11 cellular contexts compared by ENCODE assay signal in the genomic region with DNA sequence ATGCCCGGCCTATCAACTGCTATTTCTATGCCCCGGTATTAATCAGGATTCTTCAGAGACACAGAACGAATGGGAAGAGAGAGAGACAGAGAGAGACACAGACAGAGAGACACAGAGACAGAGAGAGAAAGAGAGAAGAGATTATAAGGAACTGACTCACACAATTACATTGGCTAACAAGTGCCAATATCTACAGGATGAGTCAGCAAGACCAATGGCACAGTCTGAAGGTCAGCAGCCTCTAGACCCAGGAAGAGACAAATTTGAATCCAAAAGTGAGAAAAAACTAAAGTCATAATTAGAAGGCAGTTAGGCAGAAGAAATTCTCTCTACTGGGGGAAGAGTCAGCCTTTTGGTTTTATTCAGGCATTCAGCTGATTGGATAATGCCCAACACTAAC.
DNase-seq lines count a peak whose midpoint lies in the region; ATAC-seq and TF ChIP-seq lines count a peak whose summit lies in the region.
"Had no signal": no experiment of that assay in that cellular context is flagged by ENCODE, and none has a peak within 500 bp of the region (broad histone marks: within the 10 kb centered on the region; RNA-seq: fewer than 3 reads in every experiment).

No MANE protein-coding gene starts in this region.

- ATAC-seq in WTC11 (no peak), HG02763 (IDR thresholded peaks at IDR 0.05; ENCODE audit: unreplicated experiment) (no peak), GM18867 (IDR thresholded peaks at IDR 0.05; ENCODE audit: unreplicated experiment) (no peak)
- ATAC-seq: Right ventricle myocardium inferior had no signal

- no peaks in the 10 kb centered on the region for H3K36me3 Mint-ChIP-seq in WTC11
- peaks cover 7% of the 10 kb centered on the region for H3K36me3 Mint-ChIP-seq in activated CD4-positive, alpha-beta memory T cell treated with anti-CD3 and anti-CD28 coated beads, Interleukin-2, amount 10 ng/mL, durations not matched to agents 7 days and 5 days (ENCODE audit: low read depth)

- no peak overlapping the region for H3K4me3 Mint-ChIP-seq in WTC11
- H3K4me3 Mint-ChIP-seq in activated CD4-positive, alpha-beta memory T cell treated with anti-CD3 and anti-CD28 coated beads, Interleukin-2, amount 10 ng/mL, durations not matched to agents 7 days and 5 days: no peak overlapping the region

- TF ChIP-seq CTCF in AG09319 (IDR thresholded peaks at IDR 0.05; ENCODE audit: low read depth, low read length) (no peak), WTC11 (IDR thresholded peaks at IDR 0.05) (no peak)

- CTCF ChIA-PET in WTC11 (lab: Charles Lee): no interaction called here
- CTCF ChIA-PET in activated CD4-positive, alpha-beta memory T cell treated with anti-CD3 and anti-CD28 coated beads, Interleukin-2, amount 10 ng/mL, durations not matched to agents 7 days and 5 days (lab: Charles Lee): no interaction called here

- H3K27ac Mint-ChIP-seq in WTC11: peak overlapping the region; percentile 53; the same call in 1 of the 2 replicates
- H3K27ac Mint-ChIP-seq in activated CD4-positive, alpha-beta memory T cell treated with anti-CD3 and anti-CD28 coated beads, Interleukin-2, amount 10 ng/mL, durations not matched to agents 7 days and 5 days: no peak overlapping the region

- H3K4me1 Mint-ChIP-seq in WTC11: no peaks in the 10 kb centered on the region
- peaks cover 11% of the 10 kb centered on the region for H3K4me1 Mint-ChIP-seq in activated CD4-positive, alpha-beta memory T cell treated with anti-CD3 and anti-CD28 coated beads, Interleukin-2, amount 10 ng/mL, durations not matched to agents 7 days and 5 days

- POLR2A ChIA-PET in WTC11 (lab: Charles Lee): no interaction called here
- POLR2A ChIA-PET in activated CD4-positive, alpha-beta memory T cell treated with anti-CD3 and anti-CD28 coated beads, Interleukin-2, amount 10 ng/mL, durations not matched to agents 7 days and 5 days (lab: Charles Lee): no interaction called here

- H3K27me3 Mint-ChIP-seq in WTC11 (ENCODE audit: low read depth): no peaks in the 10 kb centered on the region
- H3K27me3 Mint-ChIP-seq in activated CD4-positive, alpha-beta memory T cell treated with anti-CD3 and anti-CD28 coated beads, Interleukin-2, amount 10 ng/mL, durations not matched to agents 7 days and 5 days: no peaks in the 10 kb centered on the region

- no peaks in the 10 kb centered on the region; the same call in 1 of the 2 replicates for H3K9me3 Mint-ChIP-seq in WTC11
- H3K9me3 Mint-ChIP-seq in activated CD4-positive, alpha-beta memory T cell treated with anti-CD3 and anti-CD28 coated beads, Interleukin-2, amount 10 ng/mL, durations not matched to agents 7 days and 5 days: no peaks in the 10 kb centered on the region

- DNase-seq in AG09319 (ENCODE audit: extremely low read depth, low read depth): peak; percentile 22
- DNase-seq in HK-2 (ENCODE audit: unreplicated experiment): peak; percentile 8
- DNase-seq in WTC11 (ENCODE audit: low spot score): no peak
- DNase-seq in kidney glomerular epithelial cell (lab: John Stamatoyannopoulos, UW): peak; percentile 15
- DNase-seq in activated CD4-positive, alpha-beta memory T cell treated with anti-CD3 and anti-CD28 coated beads, Interleukin-2, amount 10 ng/mL, durations not matched to agents 7 days and 5 days: no peak
- no peak for DNase-seq in occipital lobe (lab: John Stamatoyannopoulos, UW)
- DNase-seq: activated gamma-delta T cell, DND-41 had no signal

TF ChIP-seq in WTC11, 78 proteins besides CTCF, POLR2A, EP300 and RAD21:
- TF ChIP-seq, protein P1, sequence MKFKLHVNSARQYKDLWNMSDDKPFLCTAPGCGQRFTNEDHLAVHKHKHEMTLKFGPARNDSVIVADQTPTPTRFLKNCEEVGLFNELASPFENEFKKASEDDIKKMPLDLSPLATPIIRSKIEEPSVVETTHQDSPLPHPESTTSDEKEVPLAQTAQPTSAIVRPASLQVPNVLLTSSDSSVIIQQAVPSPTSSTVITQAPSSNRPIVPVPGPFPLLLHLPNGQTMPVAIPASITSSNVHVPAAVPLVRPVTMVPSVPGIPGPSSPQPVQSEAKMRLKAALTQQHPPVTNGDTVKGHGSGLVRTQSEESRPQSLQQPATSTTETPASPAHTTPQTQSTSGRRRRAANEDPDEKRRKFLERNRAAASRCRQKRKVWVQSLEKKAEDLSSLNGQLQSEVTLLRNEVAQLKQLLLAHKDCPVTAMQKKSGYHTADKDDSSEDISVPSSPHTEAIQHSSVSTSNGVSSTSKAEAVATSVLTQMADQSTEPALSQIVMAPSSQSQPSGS (CRISPR knock-in tag; IDR thresholded peaks at IDR 0.05; ENCODE audit: borderline replicate concordance, low read depth): no peak
- no peak for TF ChIP-seq SP1 (CRISPR knock-in tag; conservative IDR thresholded peaks at IDR 0.05)
- TF ChIP-seq ELF4 (CRISPR knock-in tag; IDR thresholded peaks at IDR 0.05; ENCODE audit: low read depth): no peak
- TF ChIP-seq ZNF121 (CRISPR knock-in tag; IDR thresholded peaks at IDR 0.05): no peak
- TF ChIP-seq, protein P2, sequence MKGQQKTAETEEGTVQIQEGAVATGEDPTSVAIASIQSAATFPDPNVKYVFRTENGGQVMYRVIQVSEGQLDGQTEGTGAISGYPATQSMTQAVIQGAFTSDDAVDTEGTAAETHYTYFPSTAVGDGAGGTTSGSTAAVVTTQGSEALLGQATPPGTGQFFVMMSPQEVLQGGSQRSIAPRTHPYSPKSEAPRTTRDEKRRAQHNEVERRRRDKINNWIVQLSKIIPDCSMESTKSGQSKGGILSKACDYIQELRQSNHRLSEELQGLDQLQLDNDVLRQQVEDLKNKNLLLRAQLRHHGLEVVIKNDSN (CRISPR knock-in tag; IDR thresholded peaks at IDR 0.05): no peak
- TF ChIP-seq, protein P3, sequence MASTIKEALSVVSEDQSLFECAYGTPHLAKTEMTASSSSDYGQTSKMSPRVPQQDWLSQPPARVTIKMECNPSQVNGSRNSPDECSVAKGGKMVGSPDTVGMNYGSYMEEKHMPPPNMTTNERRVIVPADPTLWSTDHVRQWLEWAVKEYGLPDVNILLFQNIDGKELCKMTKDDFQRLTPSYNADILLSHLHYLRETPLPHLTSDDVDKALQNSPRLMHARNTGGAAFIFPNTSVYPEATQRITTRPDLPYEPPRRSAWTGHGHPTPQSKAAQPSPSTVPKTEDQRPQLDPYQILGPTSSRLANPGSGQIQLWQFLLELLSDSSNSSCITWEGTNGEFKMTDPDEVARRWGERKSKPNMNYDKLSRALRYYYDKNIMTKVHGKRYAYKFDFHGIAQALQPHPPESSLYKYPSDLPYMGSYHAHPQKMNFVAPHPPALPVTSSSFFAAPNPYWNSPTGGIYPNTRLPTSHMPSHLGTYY (CRISPR knock-in tag; IDR thresholded peaks at IDR 0.05): no peak
- TF ChIP-seq EMX1 (CRISPR knock-in tag; IDR thresholded peaks at IDR 0.05): no peak
- no peak for TF ChIP-seq JUN (CRISPR knock-in tag; IDR thresholded peaks at IDR 0.05)
- TF ChIP-seq, protein P4, sequence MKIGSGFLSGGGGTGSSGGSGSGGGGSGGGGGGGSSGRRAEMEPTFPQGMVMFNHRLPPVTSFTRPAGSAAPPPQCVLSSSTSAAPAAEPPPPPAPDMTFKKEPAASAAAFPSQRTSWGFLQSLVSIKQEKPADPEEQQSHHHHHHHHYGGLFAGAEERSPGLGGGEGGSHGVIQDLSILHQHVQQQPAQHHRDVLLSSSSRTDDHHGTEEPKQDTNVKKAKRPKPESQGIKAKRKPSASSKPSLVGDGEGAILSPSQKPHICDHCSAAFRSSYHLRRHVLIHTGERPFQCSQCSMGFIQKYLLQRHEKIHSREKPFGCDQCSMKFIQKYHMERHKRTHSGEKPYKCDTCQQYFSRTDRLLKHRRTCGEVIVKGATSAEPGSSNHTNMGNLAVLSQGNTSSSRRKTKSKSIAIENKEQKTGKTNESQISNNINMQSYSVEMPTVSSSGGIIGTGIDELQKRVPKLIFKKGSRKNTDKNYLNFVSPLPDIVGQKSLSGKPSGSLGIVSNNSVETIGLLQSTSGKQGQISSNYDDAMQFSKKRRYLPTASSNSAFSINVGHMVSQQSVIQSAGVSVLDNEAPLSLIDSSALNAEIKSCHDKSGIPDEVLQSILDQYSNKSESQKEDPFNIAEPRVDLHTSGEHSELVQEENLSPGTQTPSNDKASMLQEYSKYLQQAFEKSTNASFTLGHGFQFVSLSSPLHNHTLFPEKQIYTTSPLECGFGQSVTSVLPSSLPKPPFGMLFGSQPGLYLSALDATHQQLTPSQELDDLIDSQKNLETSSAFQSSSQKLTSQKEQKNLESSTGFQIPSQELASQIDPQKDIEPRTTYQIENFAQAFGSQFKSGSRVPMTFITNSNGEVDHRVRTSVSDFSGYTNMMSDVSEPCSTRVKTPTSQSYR (CRISPR knock-in tag; IDR thresholded peaks at IDR 0.05): no peak
TF ChIP-seq in WTC11: peak in this region for 0.

Comparison
In these comparisons a context has a peak if more than half of its experiments do, and no peak if none do; other contexts are left out.
1. DNase-seq: peak in AG09319 (single experiment), HK-2 (single experiment) and kidney glomerular epithelial cell (single experiment); none in WTC11 (single experiment), activated CD4-positive, alpha-beta memory T cell treated with anti-CD3 and anti-CD28 coated beads, Interleukin-2, amount 10 ng/mL, durations not matched to agents 7 days and 5 days (single experiment) and occipital lobe (single experiment).